In the genomic region with DNA sequence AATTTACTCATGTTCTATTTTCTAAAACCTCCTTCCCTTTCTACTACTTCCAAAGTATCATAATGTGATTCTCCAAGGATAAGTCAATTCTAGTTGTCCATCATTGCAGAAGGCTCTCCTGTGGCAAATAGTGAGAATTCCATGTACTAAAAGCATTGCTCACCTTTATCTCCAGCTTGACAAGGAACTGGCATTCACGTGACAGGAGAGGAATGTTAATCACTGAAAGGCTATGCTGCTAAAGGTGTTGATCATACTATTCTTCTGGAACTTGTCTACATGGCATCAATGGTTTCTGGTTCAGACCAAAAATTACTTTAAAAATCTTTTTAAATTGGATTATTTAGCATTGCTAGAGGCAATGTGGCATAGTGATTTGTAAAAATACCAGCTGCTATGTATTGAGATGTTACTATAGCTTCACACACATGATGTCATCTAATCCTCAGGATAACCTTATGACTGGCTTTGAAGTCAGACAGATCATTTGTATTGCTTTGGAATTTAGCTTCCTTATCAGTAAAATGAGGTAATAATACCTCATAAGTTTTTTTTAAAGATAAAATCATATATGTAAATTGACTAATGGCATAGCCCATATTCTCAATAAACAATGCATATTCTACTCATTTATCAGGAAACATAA, we compare ENCODE assay signal across 18 cellular contexts.
DNase-seq lines count a peak whose midpoint lies in the region; ATAC-seq and TF ChIP-seq lines count a peak whose summit lies in the region.
"Had no signal": no experiment of that assay in that cellular context is flagged by ENCODE, and none has a peak within 500 bp of the region (broad histone marks: within the 10 kb centered on the region; RNA-seq: fewer than 3 reads in every experiment).

No MANE protein-coding gene starts in this region.

- no peak overlapping the region for H2AK5ac ChIP-seq in mesendoderm (ENCODE audit: low read length)

- no peak for TF ChIP-seq EP300 in SK-N-SH (IDR thresholded peaks at IDR 0.05; ENCODE audit: borderline replicate concordance in 1 of 2, low read depth in 1 of 2, low read length in 1 of 2)

- no peaks in the 10 kb centered on the region for H4K20me1 ChIP-seq in SK-N-SH (ENCODE audit: insufficient read depth)
- H4K20me1 ChIP-seq: BLaER1 treated with 17β-estradiol and CSF1 and Interleukin-3, amounts not matched to agents 10 nM and 100 nM had no signal

- intact Hi-C loops in uterus (cut with DNase I; ENCODE audit: low total_unique reads) = no loop called here

- no peak overlapping the region for H4K5ac ChIP-seq in mesendoderm (ENCODE audit: low read length)

- no peak overlapping the region for H2BK5ac ChIP-seq in mesendoderm (ENCODE audit: low read length)

- ATAC-seq in SK-N-SH treated with all-trans-retinoic acid at 6 μM for 48 hours = no peak
- ATAC-seq: CD8-positive, alpha-beta T cell; GM23338 had no signal

- no peaks in the 10 kb centered on the region for H3F3A ChIP-seq in SK-N-SH (replicated peaks; ENCODE audit: insufficient read depth)

- H3K4me3 ChIP-seq in SK-N-SH (ENCODE audit: low read depth in 2 of 2, low read length in 1 of 2) (no peak overlapping the region), mesendoderm (ENCODE audit: low read length) (no peak overlapping the region), uterus (no peak overlapping the region)
- H3K4me3 ChIP-seq: BLaER1 treated with 17β-estradiol and CSF1 and Interleukin-3, amounts not matched to agents 10 nM and 100 nM; GM23338 had no signal

- no peak overlapping the region for H2AFZ ChIP-seq in SK-N-SH (ENCODE audit: low read depth)

- WGBS in SK-N-SH (ENCODE audit: low lambda C conversion rate) = 61% methylated on average over 1 of the region's 1 CpG
- no CpG with 5 or more reads among the region's 1 CpG for WGBS in mesendoderm (ENCODE audit: extremely low coverage, insufficient coverage, low lambda C conversion rate)

- TF ChIP-seq POLR2A in uterus (IDR thresholded peaks at IDR 0.05) = no peak

- TF ChIP-seq CTCF in SK-N-SH (IDR thresholded peaks at IDR 0.05) = no peak
- no peak for TF ChIP-seq CTCF in uterus (IDR thresholded peaks at IDR 0.05)

- CTCF ChIA-PET in SK-N-SH (lab: Yijun Ruan, JAX) = interaction anchor here (1.2 to 4.5 kb wide), 3 partner anchors 19 to 465 kb away, joined by 3 to 15 read pairs (median 4); no protein-coding TSS in a partner anchor

- H3K23ac ChIP-seq in mesendoderm (ENCODE audit: low read length) = no peak overlapping the region

- H3K18ac ChIP-seq in mesendoderm (ENCODE audit: low read length) = no peak overlapping the region

- H3K79me2 ChIP-seq in SK-N-SH (ENCODE audit: insufficient read depth) (no peaks in the 10 kb centered on the region), mesendoderm (ENCODE audit: control insufficient read depth, insufficient read depth, low read length) (no peaks in the 10 kb centered on the region)

- H3K9me3 ChIP-seq in SK-N-SH (no peaks in the 10 kb centered on the region), uterus (no peaks in the 10 kb centered on the region)
- H3K9me3 ChIP-seq: BLaER1 treated with 17β-estradiol and CSF1 and Interleukin-3, amounts not matched to agents 10 nM and 100 nM had no signal

- H2BK120ac ChIP-seq in mesendoderm (ENCODE audit: low read depth, low read length) = no peak overlapping the region

- peak overlapping the region in 1 of 2 experiments; percentile 80; a peak in 1 of 4 replicates for H3K27ac ChIP-seq in SK-N-SH (ENCODE audit: low read depth in 2 of 2, low read length in 1 of 2)
- no peak overlapping the region for H3K27ac ChIP-seq in mesendoderm (ENCODE audit: low read depth, low read length)
- H3K27ac ChIP-seq in uterus = peak overlapping the region; percentile 85 to 88
- H3K27ac ChIP-seq: BLaER1 treated with 17β-estradiol and CSF1 and Interleukin-3, amounts not matched to agents 10 nM and 100 nM; HL-60 had no signal

- POLR2A ChIA-PET in SK-N-SH (lab: Yijun Ruan, JAX) = no interaction called here

- H3K9ac ChIP-seq in SK-N-SH (no peak overlapping the region), mesendoderm (ENCODE audit: low read length) (no peak overlapping the region)
- H3K9ac ChIP-seq: BLaER1 treated with 17β-estradiol and CSF1 and Interleukin-3, amounts not matched to agents 10 nM and 100 nM had no signal

- H3K4ac ChIP-seq in mesendoderm (ENCODE audit: low read depth, low read length) = no peak overlapping the region

- H3K4me2 ChIP-seq in SK-N-SH (no peak overlapping the region), mesendoderm (ENCODE audit: low read length) (no peak overlapping the region)
- H3K4me2 ChIP-seq: BLaER1 treated with 17β-estradiol and CSF1 and Interleukin-3, amounts not matched to agents 10 nM and 100 nM; GM23338 had no signal

- no peaks in the 10 kb centered on the region for H3K36me3 ChIP-seq in SK-N-SH (replicated peaks in 1 of 2; ENCODE audit: control insufficient read depth in 1 of 2, insufficient read depth in 2 of 2, low read length in 1 of 2)
- H3K36me3 ChIP-seq in mesendoderm (ENCODE audit: control insufficient read depth, insufficient read depth, low read length) = no peaks in the 10 kb centered on the region
- no peaks in the 10 kb centered on the region for H3K36me3 ChIP-seq in uterus
- H3K36me3 ChIP-seq: BLaER1 treated with 17β-estradiol and CSF1 and Interleukin-3, amounts not matched to agents 10 nM and 100 nM had no signal

- no peak for DNase-seq in SK-N-SH
- peak; percentile 23 for DNase-seq in NCI-H226
- DNase-seq in mesendoderm = peak; percentile 85
- DNase-seq in uterus = no peak
- DNase-seq in KG1 (lab: John Stamatoyannopoulos, UW) = no peak
- no peak for DNase-seq in NCI-H1105 (lab: John Stamatoyannopoulos, UW)
- no peak for DNase-seq in activated CD4-positive, CD25-positive, alpha-beta regulatory T cell (lab: John Stamatoyannopoulos, UW)
- DNase-seq: 8988T; Calu3; CD8-positive, alpha-beta T cell; DMS79 treated with DMSO at 0.1 percent for 48 hours; GF-D8; HCEC 1CT; HFFc6 had no signal

- H3K79me1 ChIP-seq in mesendoderm (ENCODE audit: low read length) = no peaks in the 10 kb centered on the region

- no peak for TF ChIP-seq RAD21 in SK-N-SH (IDR thresholded peaks at IDR 0.05; ENCODE audit: low read length)

- no peak overlapping the region for H3K56ac ChIP-seq in mesendoderm (ENCODE audit: low read length)

- H4K8ac ChIP-seq in mesendoderm (ENCODE audit: low read depth, low read length) = no peak overlapping the region

- no peaks in the 10 kb centered on the region for H3K9me2 ChIP-seq in SK-N-SH

- H3K27me3 ChIP-seq in SK-N-SH (ENCODE audit: insufficient read depth) (no peaks in the 10 kb centered on the region), mesendoderm (ENCODE audit: insufficient read depth, low read length, poor library complexity) (no peaks in the 10 kb centered on the region), uterus (no peaks in the 10 kb centered on the region)
- H3K27me3 ChIP-seq: BLaER1 treated with 17β-estradiol and CSF1 and Interleukin-3, amounts not matched to agents 10 nM and 100 nM had no signal

- peaks cover 0 to 39% of the 10 kb centered on the region in 2 experiments; a peak in 2 of 4 replicates for H3K4me1 ChIP-seq in SK-N-SH (ENCODE audit: control insufficient read depth in 1 of 2, insufficient read depth in 2 of 2, low read depth in 1 of 2, low read length in 1 of 2)
- H3K4me1 ChIP-seq in mesendoderm (ENCODE audit: control insufficient read depth, low read depth, low read length) = peaks cover 3% of the 10 kb centered on the region
- no peaks in the 10 kb centered on the region for H3K4me1 ChIP-seq in uterus

- no peak overlapping the region for H2BK15ac ChIP-seq in mesendoderm (replicated peaks; ENCODE audit: low read depth)

TF ChIP-seq in SK-N-SH treated with all-trans-retinoic acid at 6 μM for 48 hours, 23 proteins besides CTCF, POLR2A, EP300 and RAD21 (continues in another document):
- TF ChIP-seq TCF4 (CRISPR knock-in tag; IDR thresholded peaks at IDR 0.05; ENCODE audit: borderline replicate concordance) (no peak), ZNF8 (CRISPR knock-in tag; IDR thresholded peaks at IDR 0.05) (no peak), ZNF70 (CRISPR knock-in tag; IDR thresholded peaks at IDR 0.05) (no peak)

TF ChIP-seq in SK-N-SH, 30 proteins besides CTCF, POLR2A, EP300 and RAD21:
- TF ChIP-seq GABPA (IDR thresholded peaks at IDR 0.05; ENCODE audit: low read depth) (no peak), MXI1 (IDR thresholded peaks at IDR 0.05; ENCODE audit: low read depth, low read length) (no peak), FOXJ3 (CRISPR knock-in tag; IDR thresholded peaks at IDR 0.05) (no peak), FOXM1 (IDR thresholded peaks at IDR 0.05; ENCODE audit: low read depth) (no peak)

Comparison
In these comparisons a context has a peak if more than half of its experiments do, and no peak if none do; other contexts are left out.
1. DNase-seq: peak in NCI-H226 (single experiment) and mesendoderm (single experiment); none in SK-N-SH (single experiment), uterus (0 of 2), KG1 (single experiment), NCI-H1105 (single experiment) and activated CD4-positive, CD25-positive, alpha-beta regulatory T cell (0 of 4).